In the genomic region with DNA sequence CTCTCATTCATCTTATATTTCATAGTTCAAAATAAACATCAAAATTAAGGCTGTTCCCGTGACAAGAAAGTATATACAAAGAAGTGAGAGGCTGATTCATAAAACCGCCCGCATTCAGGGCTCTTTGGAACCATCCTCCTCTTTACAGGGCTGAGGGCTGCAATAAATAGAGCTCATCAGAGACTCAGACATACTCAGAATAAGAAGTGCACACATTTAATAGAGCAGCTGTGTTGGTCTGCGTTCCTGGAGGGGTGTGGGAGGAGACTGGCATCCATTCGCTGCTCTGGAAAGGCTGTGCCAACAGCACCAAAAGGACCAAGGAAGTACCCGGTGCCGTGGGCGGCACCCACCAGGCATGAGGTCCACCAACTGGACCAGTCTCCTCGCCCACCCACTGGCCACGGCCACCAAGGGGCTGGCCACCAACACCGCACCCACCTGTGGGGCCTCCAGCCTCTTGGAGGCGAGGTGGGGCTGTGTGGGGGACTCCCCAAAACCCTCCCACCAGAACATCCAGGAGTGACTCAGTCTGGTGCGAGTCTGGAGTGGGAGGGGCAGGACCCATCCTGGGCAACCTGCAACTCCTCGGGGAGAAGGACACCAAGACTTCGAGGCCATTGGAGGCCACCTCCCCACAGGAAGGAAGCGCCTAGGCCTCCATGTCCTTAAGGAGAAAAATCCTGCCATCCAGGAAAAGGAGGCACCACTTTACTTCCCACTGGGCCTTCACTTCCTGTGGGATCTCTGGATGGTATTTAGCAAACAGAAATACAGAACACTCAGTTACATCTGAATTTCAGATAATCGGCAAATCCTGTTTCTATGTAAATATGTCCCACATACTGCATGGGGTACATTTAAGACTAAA, we compare ENCODE assay signal across 8 cellular contexts. TPM values are rescaled to one million over a fixed set of nuclear protein-coding genes. Genes with fewer than 3 reads are reported as not detected.
DNase-seq lines count a peak whose midpoint lies in the region; ATAC-seq, FAIRE-seq and TF ChIP-seq lines count a peak whose summit lies in the region.

No MANE protein-coding gene starts in this region.

- no peak for FAIRE-seq in kidney (lab: Jason Lieb, UNC)

- no peak for TF ChIP-seq POLR2A in vagina (IDR thresholded peaks at IDR 0.05)

- H3K9me3 ChIP-seq in kidney (ENCODE audit: control insufficient read depth in 1 of 2, low read length in 2 of 2), result no peaks in the 10 kb centered on the region
- H3K9me3 ChIP-seq in vagina, result no peaks in the 10 kb centered on the region

- H3K27ac ChIP-seq in kidney (ENCODE audit: low read depth in 2 of 2, low read length in 2 of 2) (no peak overlapping the region), vagina (peak overlapping the region; percentile 58)

- H3K4me1 ChIP-seq in kidney (ENCODE audit: control insufficient read depth in 1 of 2, insufficient read depth in 1 of 2, low read depth in 1 of 2, low read length in 2 of 2) (no peaks in the 10 kb centered on the region), vagina (peaks cover 23% of the 10 kb centered on the region)

- H3K9ac ChIP-seq in kidney (ENCODE audit: low read length in 2 of 2), result no peak overlapping the region

- H3K4me3 ChIP-seq in kidney (ENCODE audit: low read length in 2 of 2) (no peak overlapping the region), vagina (no peak overlapping the region)

- TF ChIP-seq CTCF in kidney (IDR thresholded peaks at IDR 0.05; ENCODE audit: borderline replicate concordance, extremely low read depth, insufficient read depth) (no peak), vagina (IDR thresholded peaks at IDR 0.05) (no peak)

- DNase-seq in activated CD4-positive, alpha-beta T cell treated with anti-CD3 and anti-CD28 coated beads, Interleukin-2, amount 50 U/mL, for 48 hours, result peak; percentile 70 to 78
- peak; percentile 60 for DNase-seq in kidney
- no peak for DNase-seq in vagina (ENCODE audit: extremely low spot score in 2 of 2)
- no peak for DNase-seq in kidney glomerular epithelial cell (lab: John Stamatoyannopoulos, UW)
- no peak for DNase-seq in HUDEP-2 (lab: John Stamatoyannopoulos, UW; ENCODE audit: unreplicated experiment in 76 of 76)
- DNase-seq in NCI-H524 treated with DMSO at 0.1 percent for 48 hours (lab: John Stamatoyannopoulos, UW), result no peak

- H3K36me3 ChIP-seq in kidney (ENCODE audit: control insufficient read depth in 1 of 2, insufficient read depth in 2 of 2, low read length in 2 of 2) (no peaks in the 10 kb centered on the region), vagina (no peaks in the 10 kb centered on the region)

- H3K27me3 ChIP-seq in vagina, result no peaks in the 10 kb centered on the region

- intact Hi-C loops in kidney (cut with DNase I), result no loop called here
- intact Hi-C loops in vagina (cut with DNase I), result no loop called here

- peak; percentile 38 for ATAC-seq in GM18870 (IDR thresholded peaks at IDR 0.05; ENCODE audit: unreplicated experiment)
- ATAC-seq in HG03060 (IDR thresholded peaks at IDR 0.05; ENCODE audit: low read depth, unreplicated experiment), result peak; percentile 16

RNA-seq across cellular contexts. Expression of a gene that starts 32.7 kb away (rescaled TPM):
- 8.3 TPM for total RNA-seq in kidney
- 8.0 TPM for polyA plus RNA-seq in kidney (ENCODE audit: insufficient read depth, low read depth, low replicate concordance)
- total RNA-seq in vagina, result 2.5 TPM

Comparison
In these comparisons a context has a peak if more than half of its experiments do, and no peak if none do; other contexts are left out.
1. DNase-seq: peak in activated CD4-positive, alpha-beta T cell treated with anti-CD3 and anti-CD28 coated beads, Interleukin-2, amount 50 U/mL, for 48 hours (2 of 2) and kidney (single experiment); none in vagina (0 of 2), kidney glomerular epithelial cell (single experiment), HUDEP-2 (0 of 76) and NCI-H524 treated with DMSO at 0.1 percent for 48 hours (single experiment).